ENCODE assay signal across 3 cellular contexts in the genomic region with DNA sequence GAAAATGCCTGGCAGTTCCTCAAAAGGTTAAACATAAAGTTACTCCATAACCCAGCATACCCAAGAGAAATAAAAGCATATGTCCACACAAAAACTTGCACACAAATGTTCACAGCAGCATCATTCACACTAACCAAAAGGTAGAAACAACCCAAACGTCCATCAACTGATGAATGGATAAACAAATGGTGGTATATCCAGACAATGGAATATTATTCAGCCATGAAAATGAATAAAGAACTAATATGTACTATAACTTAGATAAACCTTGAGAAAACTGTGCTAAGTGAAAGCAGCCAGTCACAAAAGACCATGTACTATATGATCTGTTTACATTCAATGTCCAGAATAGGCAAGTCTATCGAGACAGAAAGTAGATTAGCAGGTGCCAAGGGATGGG.
TF ChIP-seq lines count a peak whose summit lies in the region.

No MANE protein-coding gene starts in this region.

TF ChIP-seq in SK-N-SH treated with all-trans-retinoic acid at 6 μM for 48 hours, 23 proteins besides CTCF, POLR2A, EP300 and RAD21:
- peak; percentile 93 for TF ChIP-seq ZNF8 (CRISPR knock-in tag; IDR thresholded peaks at IDR 0.05)
- no peak for TF ChIP-seq SNAI2 (CRISPR knock-in tag; IDR thresholded peaks at IDR 0.05)

TF ChIP-seq in SK-N-SH, 30 proteins besides CTCF, POLR2A, EP300 and RAD21:
- TF ChIP-seq FOXJ3 (CRISPR knock-in tag; IDR thresholded peaks at IDR 0.05) (no peak), GABPA (IDR thresholded peaks at IDR 0.05; ENCODE audit: low read depth) (no peak), RFX5 (IDR thresholded peaks at IDR 0.05; ENCODE audit: low read length) (no peak), SMC3 (IDR thresholded peaks at IDR 0.05; ENCODE audit: low read depth, low read length) (no peak), EZH2phosphoT487 (IDR thresholded peaks at IDR 0.05; ENCODE audit: borderline replicate concordance, low read depth) (no peak), USF1 (IDR thresholded peaks at IDR 0.05; ENCODE audit: borderline replicate concordance, low read depth) (no peak)

TF ChIP-seq in H1, 55 proteins besides CTCF, POLR2A, EP300 and RAD21:
- no peak for TF ChIP-seq PHF8 (conservative IDR thresholded peaks at IDR 0.05; ENCODE audit: low read depth, low read length)
- peak; percentile 38; the same call in 1 of the 2 replicates for TF ChIP-seq KDM1A (IDR thresholded peaks at IDR 0.05; ENCODE audit: borderline replicate concordance, low read length)
- no peak for TF ChIP-seq CBX8 (IDR thresholded peaks at IDR 0.05; ENCODE audit: borderline replicate concordance, low read depth, low read length)
TF ChIP-seq in H1: peak in this region for 1.
